1 cellular context compared by ENCODE assay signal in genomic region chr19:8501547-8501946, GRCh38.
TF ChIP-seq lines count a peak whose summit lies in the region.

No MANE protein-coding gene starts in this region.

TF ChIP-seq in IMR-90, 13 proteins besides CTCF, POLR2A, EP300 and RAD21:
- TF ChIP-seq CEBPB (IDR thresholded peaks at IDR 0.05; ENCODE audit: low read depth, low read length) (no peak), RFX5 (IDR thresholded peaks at IDR 0.05; ENCODE audit: low read depth, low read length) (no peak), RCOR1 (IDR thresholded peaks at IDR 0.05; ENCODE audit: insufficient replicate concordance, low read length) (no peak), MAFK (IDR thresholded peaks at IDR 0.05; ENCODE audit: low read depth, low read length) (no peak), SMC3 (IDR thresholded peaks at IDR 0.05; ENCODE audit: low read depth, low read length) (no peak), MAZ (IDR thresholded peaks at IDR 0.05; ENCODE audit: borderline replicate concordance, low read depth, low read length) (no peak), NFE2L2 (IDR thresholded peaks at IDR 0.05; ENCODE audit: low read depth, low read length) (no peak), ELK1 (IDR thresholded peaks at IDR 0.05; ENCODE audit: borderline replicate concordance, low read depth, low read length) (no peak), BHLHE40 (IDR thresholded peaks at IDR 0.05; ENCODE audit: low read depth, low read length) (no peak), CHD1 (IDR thresholded peaks at IDR 0.05; ENCODE audit: low read depth, low read length) (no peak), MXI1 (IDR thresholded peaks at IDR 0.05; ENCODE audit: borderline replicate concordance, low read depth, low read length) (no peak)
- TF ChIP-seq, protein P1, sequence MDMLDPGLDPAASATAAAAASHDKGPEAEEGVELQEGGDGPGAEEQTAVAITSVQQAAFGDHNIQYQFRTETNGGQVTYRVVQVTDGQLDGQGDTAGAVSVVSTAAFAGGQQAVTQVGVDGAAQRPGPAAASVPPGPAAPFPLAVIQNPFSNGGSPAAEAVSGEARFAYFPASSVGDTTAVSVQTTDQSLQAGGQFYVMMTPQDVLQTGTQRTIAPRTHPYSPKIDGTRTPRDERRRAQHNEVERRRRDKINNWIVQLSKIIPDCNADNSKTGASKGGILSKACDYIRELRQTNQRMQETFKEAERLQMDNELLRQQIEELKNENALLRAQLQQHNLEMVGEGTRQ (IDR thresholded peaks at IDR 0.05; ENCODE audit: low read depth, low read length), result no peak
